Comparison of ENCODE assay signal across 12 cellular contexts in the genomic region with DNA sequence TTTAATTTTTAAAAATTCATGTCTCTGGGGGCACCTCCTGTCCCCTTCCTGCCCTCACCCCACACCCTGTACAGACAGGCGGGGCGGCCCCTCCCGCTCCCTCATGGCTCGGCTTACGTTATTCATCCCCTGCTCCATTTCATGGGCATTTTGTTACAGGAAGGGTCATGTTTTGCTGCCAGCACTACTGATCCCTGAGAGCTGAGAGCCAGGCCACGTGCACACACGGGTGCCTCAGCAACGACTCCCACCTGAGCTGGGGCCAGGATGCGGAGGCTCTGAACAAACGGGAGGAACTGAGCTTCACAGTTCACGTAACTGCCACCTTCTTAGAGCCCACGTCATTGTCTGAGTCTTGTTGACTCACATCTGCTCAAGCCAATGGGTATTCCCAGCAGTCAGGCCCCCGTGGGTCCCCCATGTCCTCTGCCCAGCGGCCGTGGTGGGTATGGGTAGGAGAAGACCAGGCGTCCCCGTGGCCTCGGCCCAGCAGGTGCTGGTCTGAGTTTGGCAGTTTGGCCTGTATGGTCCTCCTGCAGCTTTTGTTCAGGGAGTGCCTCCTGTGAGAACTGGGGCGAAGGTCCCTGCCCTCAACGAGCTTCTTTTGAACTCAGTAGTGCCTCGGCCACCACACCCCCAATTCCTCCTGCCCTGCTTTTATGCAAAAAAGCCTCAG. TPM values are rescaled to one million over a fixed set of nuclear protein-coding genes. Genes with fewer than 3 reads are reported as not detected.
DNase-seq lines count a peak whose midpoint lies in the region; ATAC-seq and TF ChIP-seq lines count a peak whose summit lies in the region.
"Had no signal": no experiment of that assay in that cellular context is flagged by ENCODE, and none has a peak within 500 bp of the region (broad histone marks: within the 10 kb centered on the region; RNA-seq: fewer than 3 reads in every experiment).

No MANE protein-coding gene starts in this region.

- peak overlapping the region; percentile 45 for H3K4me3 ChIP-seq in NB4 (ENCODE audit: low read depth, low read length)
- H3K4me3 ChIP-seq: GM12878, pancreas, upper lobe of left lung had no signal

- no peak for TF ChIP-seq CTCF in NB4 (IDR thresholded peaks at IDR 0.05; ENCODE audit: low read depth, low read length)

- intact Hi-C loops in dendritic cell treated with granulocyte-macrophage colony-stimulating factor and Interleukin-4, amounts not matched to agents 40 ng/mL and 50 ng/mL, for 4 days (cut with micrococcal nuclease), result loop anchor here (2.0 kb wide), 1 partner anchor 16 kb away; the partner anchor contains the start of gene TMEM255B

- no peak overlapping the region for H3K4me3 Mint-ChIP-seq in dendritic cell treated with granulocyte-macrophage colony-stimulating factor and Interleukin-4, amounts not matched to agents 40 ng/mL and 50 ng/mL, for 4 days
- no peak overlapping the region for H3K4me3 Mint-ChIP-seq in stimulated activated naive B cell treated with anti-CD40 and anti-IgM and Interleukin-4, amounts not matched to agents 10 μg/mL and 1 μg/mL and 100 μg/mL, for 72 hours
- no peak overlapping the region for H3K4me3 Mint-ChIP-seq in activated CD8-positive, alpha-beta memory T cell treated with anti-CD3 and anti-CD28 coated beads, Interleukin-2, amount 10 ng/mL, durations not matched to agents 7 days and 5 days

- peak; percentile 0 for TF ChIP-seq POLR2A in NB4 (IDR thresholded peaks at IDR 0.05; ENCODE audit: extremely low read depth, insufficient read length)

- CTCF ChIA-PET in activated CD8-positive, alpha-beta memory T cell treated with anti-CD3 and anti-CD28 coated beads, Interleukin-2, amount 10 ng/mL, durations not matched to agents 7 days and 5 days (lab: Charles Lee), result interaction anchor here (1.3 kb wide), 1 partner anchor 79 kb away, joined by 3 read pairs; no protein-coding TSS in a partner anchor

- peaks cover 75% of the 10 kb centered on the region for H3K27me3 Mint-ChIP-seq in dendritic cell treated with granulocyte-macrophage colony-stimulating factor and Interleukin-4, amounts not matched to agents 40 ng/mL and 50 ng/mL, for 4 days
- peaks cover 46 to 59% of the 10 kb centered on the region in 2 donors for H3K27me3 Mint-ChIP-seq in stimulated activated naive B cell treated with anti-CD40 and anti-IgM and Interleukin-4, amounts not matched to agents 10 μg/mL and 1 μg/mL and 100 μg/mL, for 72 hours
- peaks cover 26% of the 10 kb centered on the region for H3K27me3 Mint-ChIP-seq in activated CD8-positive, alpha-beta memory T cell treated with anti-CD3 and anti-CD28 coated beads, Interleukin-2, amount 10 ng/mL, durations not matched to agents 7 days and 5 days

- H3K27ac Mint-ChIP-seq in activated naive CD4-positive, alpha-beta T cell treated with anti-CD3 and anti-CD28 coated beads, Interleukin-2, amount 50 U/mL, for 72 hours, result no peak overlapping the region
- peak overlapping the region; percentile 6 for H3K27ac Mint-ChIP-seq in dendritic cell treated with granulocyte-macrophage colony-stimulating factor and Interleukin-4, amounts not matched to agents 40 ng/mL and 50 ng/mL, for 4 days
- peak overlapping the region; percentile 25 for H3K27ac Mint-ChIP-seq in stimulated activated naive B cell treated with anti-CD40 and anti-IgM and Interleukin-4, amounts not matched to agents 10 μg/mL and 1 μg/mL and 100 μg/mL, for 72 hours
- H3K27ac Mint-ChIP-seq in activated CD8-positive, alpha-beta memory T cell treated with anti-CD3 and anti-CD28 coated beads, Interleukin-2, amount 10 ng/mL, durations not matched to agents 7 days and 5 days, result no peak overlapping the region

- ATAC-seq in activated naive CD4-positive, alpha-beta T cell treated with anti-CD3 and anti-CD28 coated beads, Interleukin-2, amount 50 U/mL, for 72 hours, result peak; percentile 32 to 36
- peak in 1 of 2 donors; percentile 71 for ATAC-seq in stimulated activated naive B cell treated with anti-CD40 and anti-IgM and Interleukin-4, amounts not matched to agents 10 μg/mL and 1 μg/mL and 100 μg/mL, for 72 hours (replicated peaks)
- no peak for ATAC-seq in HG03565 (IDR thresholded peaks at IDR 0.05; ENCODE audit: unreplicated experiment)
- ATAC-seq in activated CD8-positive, alpha-beta memory T cell treated with anti-CD3 and anti-CD28 coated beads, Interleukin-2, amount 10 ng/mL, durations not matched to agents 7 days and 5 days, result no peak

- H3K36me3 Mint-ChIP-seq in activated naive CD4-positive, alpha-beta T cell treated with anti-CD3 and anti-CD28 coated beads, Interleukin-2, amount 50 U/mL, for 72 hours, result no peaks in the 10 kb centered on the region
- H3K36me3 Mint-ChIP-seq in dendritic cell treated with granulocyte-macrophage colony-stimulating factor and Interleukin-4, amounts not matched to agents 40 ng/mL and 50 ng/mL, for 4 days (ENCODE audit: low read depth), result no peaks in the 10 kb centered on the region
- H3K36me3 Mint-ChIP-seq in stimulated activated naive B cell treated with anti-CD40 and anti-IgM and Interleukin-4, amounts not matched to agents 10 μg/mL and 1 μg/mL and 100 μg/mL, for 72 hours, result peaks cover 0 to 3% of the 10 kb centered on the region in 2 donors
- H3K36me3 Mint-ChIP-seq in activated CD8-positive, alpha-beta memory T cell treated with anti-CD3 and anti-CD28 coated beads, Interleukin-2, amount 10 ng/mL, durations not matched to agents 7 days and 5 days, result no peaks in the 10 kb centered on the region

- peaks cover 42% of the 10 kb centered on the region for H3K4me1 Mint-ChIP-seq in dendritic cell treated with granulocyte-macrophage colony-stimulating factor and Interleukin-4, amounts not matched to agents 40 ng/mL and 50 ng/mL, for 4 days (ENCODE audit: low read depth)
- peaks cover 19 to 22% of the 10 kb centered on the region in 2 donors for H3K4me1 Mint-ChIP-seq in stimulated activated naive B cell treated with anti-CD40 and anti-IgM and Interleukin-4, amounts not matched to agents 10 μg/mL and 1 μg/mL and 100 μg/mL, for 72 hours
- H3K4me1 Mint-ChIP-seq in activated CD8-positive, alpha-beta memory T cell treated with anti-CD3 and anti-CD28 coated beads, Interleukin-2, amount 10 ng/mL, durations not matched to agents 7 days and 5 days, result peaks cover 18% of the 10 kb centered on the region

- H3K9me3 Mint-ChIP-seq in activated naive CD4-positive, alpha-beta T cell treated with anti-CD3 and anti-CD28 coated beads, Interleukin-2, amount 50 U/mL, for 72 hours, result no peaks in the 10 kb centered on the region
- H3K9me3 Mint-ChIP-seq in dendritic cell treated with granulocyte-macrophage colony-stimulating factor and Interleukin-4, amounts not matched to agents 40 ng/mL and 50 ng/mL, for 4 days, result no peaks in the 10 kb centered on the region
- H3K9me3 Mint-ChIP-seq in stimulated activated naive B cell treated with anti-CD40 and anti-IgM and Interleukin-4, amounts not matched to agents 10 μg/mL and 1 μg/mL and 100 μg/mL, for 72 hours, result no peaks in the 10 kb centered on the region
- H3K9me3 Mint-ChIP-seq in activated CD8-positive, alpha-beta memory T cell treated with anti-CD3 and anti-CD28 coated beads, Interleukin-2, amount 10 ng/mL, durations not matched to agents 7 days and 5 days (ENCODE audit: low read depth), result no peaks in the 10 kb centered on the region

- no peak for DNase-seq in activated naive CD4-positive, alpha-beta T cell treated with anti-CD3 and anti-CD28 coated beads, Interleukin-2, amount 50 U/mL, for 72 hours (ENCODE audit: low spot score in 2 of 2)
- DNase-seq in activated naive CD4-positive, alpha-beta T cell treated with Interleukin-2 at 50 U/mL for 16 hours, result no peak
- DNase-seq in NB4 (ENCODE audit: low read depth), result peak; percentile 73
- no peak for DNase-seq in stimulated activated naive B cell treated with anti-CD40 and anti-IgM and Interleukin-4, amounts not matched to agents 10 μg/mL and 1 μg/mL and 100 μg/mL, for 72 hours
- DNase-seq in GDM1 (lab: John Stamatoyannopoulos, UW), result no peak
- DNase-seq in activated CD8-positive, alpha-beta memory T cell treated with anti-CD3 and anti-CD28 coated beads, Interleukin-2, amount 10 ng/mL, durations not matched to agents 7 days and 5 days, result no peak
- DNase-seq: foreskin melanocyte had no signal

RNA-seq across cellular contexts. Expression of gene TMEM255B, which starts 16.4 kb away (rescaled TPM):
- 1 to 10 TPM; 1.8 to 2.9 TPM for total RNA-seq in activated naive CD4-positive, alpha-beta T cell treated with anti-CD3 and anti-CD28 coated beads, Interleukin-2, amount 50 U/mL, for 72 hours
- 1 to 10 TPM in 1 of 2 experiments, under 1 TPM in 1; 0.87 to 1.3 TPM for total RNA-seq in activated CD8-positive, alpha-beta memory T cell treated with anti-CD3 and anti-CD28 coated beads, Interleukin-2, amount 10 ng/mL, durations not matched to agents 7 days and 5 days

Comparison
In these comparisons a context has a peak if more than half of its experiments do, and no peak if none do; other contexts are left out.
1. ATAC-seq: peak in activated naive CD4-positive, alpha-beta T cell treated with anti-CD3 and anti-CD28 coated beads, Interleukin-2, amount 50 U/mL, for 72 hours (2 of 2); none in HG03565 (single experiment) and activated CD8-positive, alpha-beta memory T cell treated with anti-CD3 and anti-CD28 coated beads, Interleukin-2, amount 10 ng/mL, durations not matched to agents 7 days and 5 days (single experiment).
2. H3K27ac Mint-ChIP-seq: peak in dendritic cell treated with granulocyte-macrophage colony-stimulating factor and Interleukin-4, amounts not matched to agents 40 ng/mL and 50 ng/mL, for 4 days (single experiment) and stimulated activated naive B cell treated with anti-CD40 and anti-IgM and Interleukin-4, amounts not matched to agents 10 μg/mL and 1 μg/mL and 100 μg/mL, for 72 hours (single experiment); none in activated naive CD4-positive, alpha-beta T cell treated with anti-CD3 and anti-CD28 coated beads, Interleukin-2, amount 50 U/mL, for 72 hours (0 of 2) and activated CD8-positive, alpha-beta memory T cell treated with anti-CD3 and anti-CD28 coated beads, Interleukin-2, amount 10 ng/mL, durations not matched to agents 7 days and 5 days (single experiment).